1 cellular context compared by ENCODE assay signal in genomic region chr14:21112267-21112666, GRCh38.
TF ChIP-seq lines count a peak whose summit lies in the region.

No MANE protein-coding gene starts in this region.

TF ChIP-seq in GM23338, 12 proteins besides CTCF, POLR2A, EP300 and RAD21:
- TF ChIP-seq, protein P1, sequence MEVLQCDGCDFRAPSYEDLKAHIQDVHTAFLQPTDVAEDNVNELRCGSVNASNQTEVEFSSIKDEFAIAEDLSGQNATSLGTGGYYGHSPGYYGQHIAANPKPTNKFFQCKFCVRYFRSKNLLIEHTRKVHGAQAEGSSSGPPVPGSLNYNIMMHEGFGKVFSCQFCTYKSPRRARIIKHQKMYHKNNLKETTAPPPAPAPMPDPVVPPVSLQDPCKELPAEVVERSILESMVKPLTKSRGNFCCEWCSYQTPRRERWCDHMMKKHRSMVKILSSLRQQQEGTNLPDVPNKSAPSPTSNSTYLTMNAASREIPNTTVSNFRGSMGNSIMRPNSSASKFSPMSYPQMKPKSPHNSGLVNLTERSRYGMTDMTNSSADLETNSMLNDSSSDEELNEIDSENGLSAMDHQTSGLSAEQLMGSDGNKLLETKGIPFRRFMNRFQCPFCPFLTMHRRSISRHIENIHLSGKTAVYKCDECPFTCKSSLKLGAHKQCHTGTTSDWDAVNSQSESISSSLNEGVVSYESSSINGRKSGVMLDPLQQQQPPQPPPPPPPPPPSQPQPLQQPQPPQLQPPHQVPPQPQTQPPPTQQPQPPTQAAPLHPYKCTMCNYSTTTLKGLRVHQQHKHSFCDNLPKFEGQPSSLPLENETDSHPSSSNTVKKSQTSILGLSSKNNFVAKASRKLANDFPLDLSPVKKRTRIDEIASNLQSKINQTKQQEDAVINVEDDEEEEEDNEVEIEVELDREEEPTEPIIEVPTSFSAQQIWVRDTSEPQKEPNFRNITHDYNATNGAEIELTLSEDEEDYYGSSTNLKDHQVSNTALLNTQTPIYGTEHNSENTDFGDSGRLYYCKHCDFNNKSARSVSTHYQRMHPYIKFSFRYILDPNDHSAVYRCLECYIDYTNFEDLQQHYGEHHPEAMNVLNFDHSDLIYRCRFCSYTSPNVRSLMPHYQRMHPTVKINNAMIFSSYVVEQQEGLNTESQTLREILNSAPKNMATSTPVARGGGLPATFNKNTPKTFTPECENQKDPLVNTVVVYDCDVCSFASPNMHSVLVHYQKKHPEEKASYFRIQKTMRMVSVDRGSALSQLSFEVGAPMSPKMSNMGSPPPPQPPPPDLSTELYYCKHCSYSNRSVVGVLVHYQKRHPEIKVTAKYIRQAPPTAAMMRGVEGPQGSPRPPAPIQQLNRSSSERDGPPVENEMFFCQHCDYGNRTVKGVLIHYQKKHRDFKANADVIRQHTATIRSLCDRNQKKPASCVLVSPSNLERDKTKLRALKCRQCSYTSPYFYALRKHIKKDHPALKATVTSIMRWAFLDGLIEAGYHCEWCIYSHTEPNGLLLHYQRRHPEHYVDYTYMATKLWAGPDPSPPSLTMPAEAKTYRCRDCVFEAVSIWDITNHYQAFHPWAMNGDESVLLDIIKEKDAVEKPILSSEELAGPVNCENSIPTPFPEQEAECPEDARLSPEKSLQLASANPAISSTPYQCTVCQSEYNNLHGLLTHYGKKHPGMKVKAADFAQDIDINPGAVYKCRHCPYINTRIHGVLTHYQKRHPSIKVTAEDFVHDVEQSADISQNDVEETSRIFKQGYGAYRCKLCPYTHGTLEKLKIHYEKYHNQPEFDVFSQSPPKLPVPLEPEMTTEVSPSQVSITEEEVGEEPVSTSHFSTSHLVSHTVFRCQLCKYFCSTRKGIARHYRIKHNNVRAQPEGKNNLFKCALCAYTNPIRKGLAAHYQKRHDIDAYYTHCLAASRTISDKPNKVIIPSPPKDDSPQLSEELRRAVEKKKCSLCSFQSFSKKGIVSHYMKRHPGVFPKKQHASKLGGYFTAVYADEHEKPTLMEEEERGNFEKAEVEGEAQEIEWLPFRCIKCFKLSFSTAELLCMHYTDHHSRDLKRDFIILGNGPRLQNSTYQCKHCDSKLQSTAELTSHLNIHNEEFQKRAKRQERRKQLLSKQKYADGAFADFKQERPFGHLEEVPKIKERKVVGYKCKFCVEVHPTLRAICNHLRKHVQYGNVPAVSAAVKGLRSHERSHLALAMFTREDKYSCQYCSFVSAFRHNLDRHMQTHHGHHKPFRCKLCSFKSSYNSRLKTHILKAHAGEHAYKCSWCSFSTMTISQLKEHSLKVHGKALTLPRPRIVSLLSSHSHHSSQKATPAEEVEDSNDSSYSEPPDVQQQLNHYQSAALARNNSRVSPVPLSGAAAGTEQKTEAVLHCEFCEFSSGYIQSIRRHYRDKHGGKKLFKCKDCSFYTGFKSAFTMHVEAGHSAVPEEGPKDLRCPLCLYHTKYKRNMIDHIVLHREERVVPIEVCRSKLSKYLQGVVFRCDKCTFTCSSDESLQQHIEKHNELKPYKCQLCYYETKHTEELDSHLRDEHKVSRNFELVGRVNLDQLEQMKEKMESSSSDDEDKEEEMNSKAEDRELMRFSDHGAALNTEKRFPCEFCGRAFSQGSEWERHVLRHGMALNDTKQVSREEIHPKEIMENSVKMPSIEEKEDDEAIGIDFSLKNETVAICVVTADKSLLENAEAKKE (CRISPR knock-in tag; IDR thresholded peaks at IDR 0.05): no peak
- no peak for TF ChIP-seq EZH2phosphoT487 (IDR thresholded peaks at IDR 0.05; ENCODE audit: unreplicated experiment)
- TF ChIP-seq, protein P2, sequence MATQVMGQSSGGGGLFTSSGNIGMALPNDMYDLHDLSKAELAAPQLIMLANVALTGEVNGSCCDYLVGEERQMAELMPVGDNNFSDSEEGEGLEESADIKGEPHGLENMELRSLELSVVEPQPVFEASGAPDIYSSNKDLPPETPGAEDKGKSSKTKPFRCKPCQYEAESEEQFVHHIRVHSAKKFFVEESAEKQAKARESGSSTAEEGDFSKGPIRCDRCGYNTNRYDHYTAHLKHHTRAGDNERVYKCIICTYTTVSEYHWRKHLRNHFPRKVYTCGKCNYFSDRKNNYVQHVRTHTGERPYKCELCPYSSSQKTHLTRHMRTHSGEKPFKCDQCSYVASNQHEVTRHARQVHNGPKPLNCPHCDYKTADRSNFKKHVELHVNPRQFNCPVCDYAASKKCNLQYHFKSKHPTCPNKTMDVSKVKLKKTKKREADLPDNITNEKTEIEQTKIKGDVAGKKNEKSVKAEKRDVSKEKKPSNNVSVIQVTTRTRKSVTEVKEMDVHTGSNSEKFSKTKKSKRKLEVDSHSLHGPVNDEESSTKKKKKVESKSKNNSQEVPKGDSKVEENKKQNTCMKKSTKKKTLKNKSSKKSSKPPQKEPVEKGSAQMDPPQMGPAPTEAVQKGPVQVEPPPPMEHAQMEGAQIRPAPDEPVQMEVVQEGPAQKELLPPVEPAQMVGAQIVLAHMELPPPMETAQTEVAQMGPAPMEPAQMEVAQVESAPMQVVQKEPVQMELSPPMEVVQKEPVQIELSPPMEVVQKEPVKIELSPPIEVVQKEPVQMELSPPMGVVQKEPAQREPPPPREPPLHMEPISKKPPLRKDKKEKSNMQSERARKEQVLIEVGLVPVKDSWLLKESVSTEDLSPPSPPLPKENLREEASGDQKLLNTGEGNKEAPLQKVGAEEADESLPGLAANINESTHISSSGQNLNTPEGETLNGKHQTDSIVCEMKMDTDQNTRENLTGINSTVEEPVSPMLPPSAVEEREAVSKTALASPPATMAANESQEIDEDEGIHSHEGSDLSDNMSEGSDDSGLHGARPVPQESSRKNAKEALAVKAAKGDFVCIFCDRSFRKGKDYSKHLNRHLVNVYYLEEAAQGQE (IDR thresholded peaks at IDR 0.05; ENCODE audit: unreplicated experiment): no peak
- no peak for TF ChIP-seq EZH2 (IDR thresholded peaks at IDR 0.05; ENCODE audit: low read depth, unreplicated experiment)
- TF ChIP-seq CREB1 (CRISPR knock-in tag; IDR thresholded peaks at IDR 0.05; ENCODE audit: low read depth): no peak
- no peak for TF ChIP-seq POLR2AphosphoS5 (IDR thresholded peaks at IDR 0.05; ENCODE audit: low read depth)
- no peak for TF ChIP-seq ZNF114 (CRISPR knock-in tag; IDR thresholded peaks at IDR 0.05)
- TF ChIP-seq, protein P3, sequence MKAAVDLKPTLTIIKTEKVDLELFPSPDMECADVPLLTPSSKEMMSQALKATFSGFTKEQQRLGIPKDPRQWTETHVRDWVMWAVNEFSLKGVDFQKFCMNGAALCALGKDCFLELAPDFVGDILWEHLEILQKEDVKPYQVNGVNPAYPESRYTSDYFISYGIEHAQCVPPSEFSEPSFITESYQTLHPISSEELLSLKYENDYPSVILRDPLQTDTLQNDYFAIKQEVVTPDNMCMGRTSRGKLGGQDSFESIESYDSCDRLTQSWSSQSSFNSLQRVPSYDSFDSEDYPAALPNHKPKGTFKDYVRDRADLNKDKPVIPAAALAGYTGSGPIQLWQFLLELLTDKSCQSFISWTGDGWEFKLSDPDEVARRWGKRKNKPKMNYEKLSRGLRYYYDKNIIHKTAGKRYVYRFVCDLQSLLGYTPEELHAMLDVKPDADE (IDR thresholded peaks at IDR 0.05): no peak
- no peak for TF ChIP-seq NANOG (IDR thresholded peaks at IDR 0.05; ENCODE audit: borderline replicate concordance)
- no peak for TF ChIP-seq ZNF331 (CRISPR knock-in tag; IDR thresholded peaks at IDR 0.05; ENCODE audit: low read depth)
